Comparison of ENCODE assay signal across 19 cellular contexts in genomic region chr2:27833931-27834330, GRCh38. TPM values are rescaled to one million over a fixed set of nuclear protein-coding genes. Genes with fewer than 3 reads are reported as not detected.
DNase-seq lines count a peak whose midpoint lies in the region; ATAC-seq and TF ChIP-seq lines count a peak whose summit lies in the region.
"Had no signal": no experiment of that assay in that cellular context is flagged by ENCODE, and none has a peak within 500 bp of the region (broad histone marks: within the 10 kb centered on the region; RNA-seq: fewer than 3 reads in every experiment).

No MANE protein-coding gene starts in this region.

- H3K27me3 ChIP-seq in A673 (replicated peaks; ENCODE audit: insufficient read depth, low read depth, low read length, poor library complexity) (no peaks in the 10 kb centered on the region), GM23248 (replicated peaks; ENCODE audit: insufficient read depth) (no peaks in the 10 kb centered on the region)
- H3K27me3 ChIP-seq: neutrophil, upper lobe of left lung had no signal

- no peaks in the 10 kb centered on the region for H4K20me1 ChIP-seq in GM23248 (ENCODE audit: insufficient read depth)

- H3K4me1 ChIP-seq in A673 (ENCODE audit: insufficient read depth, low read length, poor library complexity, severe bottlenecking) = no peaks in the 10 kb centered on the region
- H3K4me1 ChIP-seq in GM23248 (ENCODE audit: insufficient read depth) = peaks cover 34% of the 10 kb centered on the region

- CTCF ChIA-PET in A673 (lab: Charles Lee) = no interaction called here

- H3K27ac ChIP-seq in A673 (ENCODE audit: low read depth, low read length, poor library complexity, severe bottlenecking) = no peak overlapping the region
- no peak overlapping the region for H3K27ac ChIP-seq in GM23248
- H3K27ac ChIP-seq: coronary artery, neutrophil, RWPE1, upper lobe of left lung had no signal

- peak; percentile 11 for DNase-seq in A673 (ENCODE audit: low spot score)
- peak; percentile 74 for DNase-seq in GM23248
- peak; percentile 58 for DNase-seq in amniotic epithelial cell (ENCODE audit: low read depth)
- DNase-seq in glomerular visceral epithelial cell (ENCODE audit: extremely low spot score) = peak; percentile 15
- DNase-seq in NCI-H1694 treated with DMSO at 0.1 percent for 48 hours (lab: John Stamatoyannopoulos, UW) = no peak
- DNase-seq in HK-2 (ENCODE audit: unreplicated experiment) = no peak
- DNase-seq in activated naive CD4-positive, alpha-beta T cell (lab: John Stamatoyannopoulos, UW) = no peak
- DNase-seq: activated CD8-positive, alpha-beta memory T cell treated with anti-CD3 and anti-CD28 coated beads for 24 hours; activated naive CD8-positive, alpha-beta T cell treated with anti-CD3 and anti-CD28 coated beads, Interleukin-2, amount 10 ng/mL, durations not matched to agents 7 days and 5 days; activated T-cell treated with anti-CD3 and anti-CD28 coated beads, Interleukin-2, amount 50 U/mL, for 72 hours; NCI-H1105; NCI-H2081; stimulated activated CD4-positive, alpha-beta T cell treated with anti-CD3 and anti-CD28 coated beads, Interleukin-12 subunit alpha, Interleukin-12 subunit beta, amount 100 ng/mL, for 4 hours; upper lobe of left lung had no signal

- no peak overlapping the region for H3K9ac ChIP-seq in GM23248

- H3K79me2 ChIP-seq in GM23248 (ENCODE audit: insufficient read depth) = no peaks in the 10 kb centered on the region

- BruUV-seq in A673 (replicated peaks; lab: Mats Ljungman, UMichigan) = no TSS peak

- H3K4me3 ChIP-seq in A673 (ENCODE audit: low read depth, low read length, poor library complexity, severe bottlenecking) (no peak overlapping the region), GM23248 (no peak overlapping the region)
- H3K4me3 ChIP-seq: coronary artery, upper lobe of left lung had no signal

- no peaks in the 10 kb centered on the region for H3K36me3 ChIP-seq in A673 (ENCODE audit: insufficient read depth, low read length, poor library complexity, severe bottlenecking)
- H3K36me3 ChIP-seq in GM23248 (ENCODE audit: low read depth) = no peaks in the 10 kb centered on the region
- H3K36me3 ChIP-seq: neutrophil, upper lobe of left lung had no signal

- in situ Hi-C loops in GM23248 (cut with MboI) = no loop called here

- TF ChIP-seq CTCF in A673 (conservative IDR thresholded peaks at IDR 0.05; ENCODE audit: low read depth, low read length) = no peak

- intact Hi-C loops in A673 (cut with micrococcal nuclease; ENCODE audit: unreplicated experiment) = no loop called here

- 13 to 29% methylated on average over 1 of the region's 1 CpG for WGBS in GM23248 (ENCODE audit: low coverage in 1 of 2, low lambda C conversion rate in 2 of 2, missing lambda C conversion rate in 2 of 2), 2 experiments

- POLR2A ChIA-PET in A673 (lab: Charles Lee; ENCODE audit: low non-redundant PET) = no interaction called here

- H3K9me3 ChIP-seq in A673 (ENCODE audit: low read depth, low read length, poor library complexity, severe bottlenecking) (no peaks in the 10 kb centered on the region), GM23248 (ENCODE audit: low read depth) (no peaks in the 10 kb centered on the region)
- H3K9me3 ChIP-seq: neutrophil, upper lobe of left lung had no signal

- no peak for ATAC-seq in HG02840 (IDR thresholded peaks at IDR 0.05; ENCODE audit: low FRiP score, unreplicated experiment)
- ATAC-seq: activated CD4-positive, CD25-positive, alpha-beta regulatory T cell treated with anti-CD3 and anti-CD28 coated beads, Interleukin-2, amount 50 U/mL, for 24 hours; activated T-cell treated with anti-CD3 and anti-CD28 coated beads, Interleukin-2, amount 50 U/mL, for 72 hours had no signal

- H3K4me2 ChIP-seq in GM23248 (ENCODE audit: unreplicated experiment) = peak overlapping the region; percentile 10

- H3F3A ChIP-seq in GM23248 (ENCODE audit: insufficient read depth) = peaks cover 15% of the 10 kb centered on the region; the same call in 1 of the 2 replicates

- H3K9me2 ChIP-seq in GM23248 (ENCODE audit: insufficient read depth) = no peaks in the 10 kb centered on the region

- H2AFZ ChIP-seq in GM23248 = no peak overlapping the region

RNA-seq across cellular contexts. Expression of gene RBKS, which starts 56.3 kb away (rescaled TPM):
- total RNA-seq in A673 (2021) = 0.54 and 0.66 TPM in 2 replicates
- total RNA-seq in GM23248 (2014; rRNA removed; shearing (Covaris generic)) = 2.8 and 3.0 TPM in 2 replicates
- 3.6 and 4.0 TPM in 2 replicates for polyA plus RNA-seq in GM23248 (2016; fragmentation: Nextera tagmentation; extraction: Ambion mirVana)

RNA-seq across cellular contexts. Expression of gene BABAM2, which starts 56.6 kb away (rescaled TPM):
- 21.5 and 21.8 TPM in 2 replicates for total RNA-seq in A673 (2021)
- 22.8 and 35.2 TPM in 2 replicates for total RNA-seq in GM23248 (2014; rRNA removed; shearing (Covaris generic))
- 45.6 and 46.1 TPM in 2 replicates for polyA plus RNA-seq in GM23248 (2016; fragmentation: Nextera tagmentation; extraction: Ambion mirVana)

Comparison
In these comparisons a context has a peak if more than half of its experiments do, and no peak if none do; other contexts are left out.
1. DNase-seq: peak in A673 (single experiment), GM23248 (single experiment), amniotic epithelial cell (single experiment) and glomerular visceral epithelial cell (single experiment); none in NCI-H1694 treated with DMSO at 0.1 percent for 48 hours (single experiment), HK-2 (single experiment) and activated naive CD4-positive, alpha-beta T cell (0 of 4).